Comparison of ENCODE assay signal across 1 cellular context in the genomic region with DNA sequence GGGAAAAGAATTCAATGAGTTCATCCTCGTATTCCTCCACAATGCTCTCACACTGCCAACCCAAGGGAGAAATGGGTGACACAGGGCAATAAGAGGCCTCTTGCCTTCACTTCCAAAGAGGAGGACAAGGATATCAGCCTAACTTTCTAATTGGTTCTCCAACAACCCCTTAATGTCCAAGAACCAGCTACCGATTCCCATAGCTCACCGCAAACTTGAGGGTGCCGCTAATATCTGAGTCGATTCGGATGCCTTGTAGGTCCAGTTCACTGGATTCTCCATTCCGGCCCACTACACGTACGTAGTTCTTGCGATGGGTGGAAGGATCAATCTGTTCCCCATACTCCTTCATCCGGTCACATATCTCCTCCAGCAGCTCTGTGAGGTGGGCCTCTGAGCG.
TF ChIP-seq lines count a peak whose summit lies in the region.

No MANE protein-coding gene starts in this region.

TF ChIP-seq in K562, 482 proteins besides CTCF, POLR2A, EP300 and RAD21:
- TF ChIP-seq SUPT5H (IDR thresholded peaks at IDR 0.05) (0 out of 2 replicates have a peak, but pooled peaks have one; percentile 13), ZNF57 (CRISPR knock-in tag; IDR thresholded peaks at IDR 0.05) (no peak), ZNF696 (CRISPR knock-in tag; conservative IDR thresholded peaks at IDR 0.05) (no peak)
